ENCODE assay signal across 1 cellular context in genomic region chr21:38824124-38824822, GRCh38.
A peak's percentile ranks its signal among the peaks of the same experiment; 100 is the strongest.
TF ChIP-seq lines count a peak whose summit lies in the region.

No MANE protein-coding gene starts in this region.

TF ChIP-seq in HepG2, 621 proteins besides CTCF, POLR2A, EP300 and RAD21 (continued from another document and continues in another):
- TF ChIP-seq ZNF407 (CRISPR knock-in tag; IDR thresholded peaks at IDR 0.05; ENCODE audit: not compliant biosample characterization): no peak
- no peak for TF ChIP-seq JUNB (CRISPR knock-in tag; IDR thresholded peaks at IDR 0.05; ENCODE audit: borderline replicate concordance)
- peak; percentile 48; the same call in 1 of the 2 replicates for TF ChIP-seq HIVEP1 (CRISPR knock-in tag; IDR thresholded peaks at IDR 0.05)
- peak; percentile 66 for TF ChIP-seq MIXL1 (CRISPR knock-in tag; IDR thresholded peaks at IDR 0.05)
- TF ChIP-seq ZNF251 (CRISPR knock-in tag; IDR thresholded peaks at IDR 0.05): no peak
- TF ChIP-seq SIN3B (IDR thresholded peaks at IDR 0.05; ENCODE audit: low read length): no peak
- no peak for TF ChIP-seq ZNF543 (CRISPR knock-in tag; IDR thresholded peaks at IDR 0.05)
- TF ChIP-seq MAFF (IDR thresholded peaks at IDR 0.05; ENCODE audit: low read depth, low read length): peak; percentile 15; the same call in 1 of the 2 replicates
- TF ChIP-seq MXD3 (CRISPR knock-in tag; IDR thresholded peaks at IDR 0.05): no peak
- TF ChIP-seq FUBP1 (CRISPR knock-in tag; IDR thresholded peaks at IDR 0.05; ENCODE audit: borderline replicate concordance): no peak
- no peak for TF ChIP-seq RORA (CRISPR knock-in tag; IDR thresholded peaks at IDR 0.05)
- no peak for TF ChIP-seq BRCA1 (CRISPR knock-in tag; IDR thresholded peaks at IDR 0.05)
- peak; percentile 78; the same call in 1 of the 2 replicates for TF ChIP-seq KDM2A (CRISPR knock-in tag; IDR thresholded peaks at IDR 0.05; ENCODE audit: borderline replicate concordance, low read depth)
- no peak for TF ChIP-seq E2F5 (CRISPR knock-in tag; conservative IDR thresholded peaks at IDR 0.05)
- TF ChIP-seq ZNF121 (CRISPR knock-in tag; IDR thresholded peaks at IDR 0.05): no peak
- TF ChIP-seq DZIP1 (CRISPR knock-in tag; IDR thresholded peaks at IDR 0.05): no peak
- no peak for TF ChIP-seq CENPT (CRISPR knock-in tag; IDR thresholded peaks at IDR 0.05; ENCODE audit: low read depth)
- TF ChIP-seq PHF5A (CRISPR knock-in tag; IDR thresholded peaks at IDR 0.05; ENCODE audit: low read depth, unreplicated experiment): no peak
- TF ChIP-seq STAT6 (CRISPR knock-in tag; IDR thresholded peaks at IDR 0.05; ENCODE audit: borderline replicate concordance): peak; percentile 11; the same call in 1 of the 2 replicates
- TF ChIP-seq ZNF589 (CRISPR knock-in tag; conservative IDR thresholded peaks at IDR 0.05): no peak
- TF ChIP-seq RFXANK (CRISPR knock-in tag; IDR thresholded peaks at IDR 0.05): peak; percentile 82
- no peak for TF ChIP-seq LRRFIP1 (CRISPR knock-in tag; conservative IDR thresholded peaks at IDR 0.05)
- peak; percentile 56 for TF ChIP-seq YY1 (IDR thresholded peaks at IDR 0.05; ENCODE audit: insufficient read depth, insufficient replicate concordance, low read depth, low read length)
- no peak for TF ChIP-seq PRDM4 (CRISPR knock-in tag; IDR thresholded peaks at IDR 0.05; ENCODE audit: borderline replicate concordance)
- TF ChIP-seq GLI4 (CRISPR knock-in tag; IDR thresholded peaks at IDR 0.05; ENCODE audit: borderline replicate concordance): no peak
- no peak for TF ChIP-seq ZSCAN12 (CRISPR knock-in tag; IDR thresholded peaks at IDR 0.05)
- peak; percentile 93; the same call in 1 of the 2 replicates for TF ChIP-seq HOMEZ (CRISPR knock-in tag; IDR thresholded peaks at IDR 0.05; ENCODE audit: low read depth)
